In the genomic region with DNA sequence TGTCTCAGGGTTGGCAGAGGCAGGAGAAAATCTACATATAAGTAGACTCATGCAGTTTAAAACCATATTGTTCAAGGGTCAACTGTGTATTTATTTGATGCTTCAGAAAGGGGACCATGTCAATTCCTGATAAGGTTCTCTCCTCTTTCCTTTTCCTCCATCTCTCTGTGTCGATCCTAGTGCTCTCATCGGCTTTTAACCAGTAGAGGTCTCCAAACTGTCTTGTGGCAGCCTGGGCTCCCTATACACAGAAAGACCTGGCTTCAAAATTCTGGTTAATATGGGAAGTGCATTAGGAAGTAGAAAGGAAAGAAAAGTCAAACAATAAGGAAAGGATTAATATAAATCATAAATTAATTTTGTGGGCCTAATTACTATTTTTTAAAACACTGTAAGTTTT, we compare ENCODE assay signal across 8 cellular contexts.
DNase-seq lines count a peak whose midpoint lies in the region; ATAC-seq and TF ChIP-seq lines count a peak whose summit lies in the region.

No MANE protein-coding gene starts in this region.

- H3K9me3 ChIP-seq in adrenal gland (replicated peaks in 1 of 3) (no peaks in the 10 kb centered on the region), right lobe of liver (no peaks in the 10 kb centered on the region)
- no peaks in the 10 kb centered on the region for H3K9me3 ChIP-seq in CD4-positive, alpha-beta T cell (ENCODE audit: control insufficient read depth, low read length)

- H3K36me3 Mint-ChIP-seq in CD4-positive, alpha-beta T cell (ENCODE audit: low read depth) = no peaks in the 10 kb centered on the region

- DNase-seq in DMS53 (lab: John Stamatoyannopoulos, UW) (peak; percentile 61), adrenal gland (no peak), right lobe of liver (no peak), KG1 (lab: John Stamatoyannopoulos, UW) (no peak)
- DNase-seq in activated CD4-positive, CD25-positive, alpha-beta regulatory T cell (lab: John Stamatoyannopoulos, UW) = no peak
- DNase-seq in CD4-positive, alpha-beta T cell = no peak

- H3K27me3 Mint-ChIP-seq in CD4-positive, alpha-beta T cell = no peaks in the 10 kb centered on the region

- no peaks in the 10 kb centered on the region for H3K4me1 Mint-ChIP-seq in CD4-positive, alpha-beta T cell (ENCODE audit: low read depth)

- H3K79me2 ChIP-seq in KMS-11 (ENCODE audit: insufficient read depth, low read depth) = no peaks in the 10 kb centered on the region

- 0 out of 2 replicates have a peak, but pooled peaks have one; percentile 41 for TF ChIP-seq CTCF in KMS-11 (conservative IDR thresholded peaks at IDR 0.05; ENCODE audit: low read depth, low read length)
- TF ChIP-seq CTCF in adrenal gland (IDR thresholded peaks at IDR 0.05) = peak in 4 of 6 experiments; percentile 22 to 38 (median 29)
- TF ChIP-seq CTCF in right lobe of liver (IDR thresholded peaks at IDR 0.05) = peak; percentile 57 to 77 (median 68)
- no peak for TF ChIP-seq CTCF in CD4-positive, alpha-beta T cell (IDR thresholded peaks at IDR 0.05)

- no peak for TF ChIP-seq POLR2A in adrenal gland (IDR thresholded peaks at IDR 0.05)
- no peak for TF ChIP-seq POLR2A in right lobe of liver (IDR thresholded peaks at IDR 0.05)

- H3K4me3 ChIP-seq in KMS-11 (IDR thresholded peaks at IDR 0.05; ENCODE audit: insufficient read depth, low read depth, low read length) (no peak overlapping the region), adrenal gland (no peak overlapping the region), right lobe of liver (no peak overlapping the region)

- 15 to 24% (median 19%) methylated on average over 2 of the region's 2 CpGs for WGBS in adrenal gland, 4 donors
- 3% methylated on average over 2 of the region's 2 CpGs for WGBS in right lobe of liver (ENCODE audit: insufficient coverage, low coverage, low lambda C conversion rate, missing lambda C conversion rate)

- intact Hi-C loops in adrenal gland (cut with DNase I) (no loop called here), right lobe of liver (cut with DNase I) (loop anchor here in 1 of 2 donors (5.0 kb wide), 1 partner anchor 196 kb away; no protein-coding TSS in a partner anchor)
- intact Hi-C loops in CD4-positive, alpha-beta T cell (cut with DNase I, micrococcal nuclease) = no loop called here

- peak; percentile 90 to 95 (median 94) for ATAC-seq in right lobe of liver
- no peak for ATAC-seq in CD4-positive, alpha-beta T cell (ENCODE audit: poor library complexity)
- ATAC-seq in HG03175 (IDR thresholded peaks at IDR 0.05; ENCODE audit: unreplicated experiment) = no peak

- no peak overlapping the region for H3K4me3 Mint-ChIP-seq in CD4-positive, alpha-beta T cell

- no peaks in the 10 kb centered on the region for H4K20me1 ChIP-seq in KMS-11 (ENCODE audit: insufficient read depth)

- H3K9ac ChIP-seq in KMS-11 = no peak overlapping the region

- no peaks in the 10 kb centered on the region for H3K9me3 Mint-ChIP-seq in CD4-positive, alpha-beta T cell

- POLR2A ChIA-PET in CD4-positive, alpha-beta T cell (lab: Charles Lee) = no interaction called here

- H3K27me3 ChIP-seq in KMS-11 (ENCODE audit: insufficient read depth, low read depth) = no peaks in the 10 kb centered on the region; the same call in 1 of the 2 replicates
- H3K27me3 ChIP-seq in adrenal gland = no peaks in the 10 kb centered on the region
- no peaks in the 10 kb centered on the region for H3K27me3 ChIP-seq in right lobe of liver
- no peaks in the 10 kb centered on the region for H3K27me3 ChIP-seq in CD4-positive, alpha-beta T cell (ENCODE audit: control insufficient read depth, insufficient read depth, low read length)

- no peak overlapping the region for H2AFZ ChIP-seq in KMS-11 (ENCODE audit: low read depth)

- H3K27ac Mint-ChIP-seq in CD4-positive, alpha-beta T cell = no peak overlapping the region

- CTCF ChIA-PET in CD4-positive, alpha-beta T cell (lab: Charles Lee) = no interaction called here

- H3K27ac ChIP-seq in KMS-11 = no peak overlapping the region
- no peak overlapping the region for H3K27ac ChIP-seq in adrenal gland
- H3K27ac ChIP-seq in right lobe of liver = no peak overlapping the region
- no peak overlapping the region for H3K27ac ChIP-seq in CD4-positive, alpha-beta T cell (ENCODE audit: low read depth, low read length)

- H3K4me2 ChIP-seq in KMS-11 = no peak overlapping the region

- peaks cover 18% of the 10 kb centered on the region for H3K4me1 ChIP-seq in KMS-11 (ENCODE audit: low read depth, poor library complexity, severe bottlenecking)
- no peaks in the 10 kb centered on the region for H3K4me1 ChIP-seq in adrenal gland (replicated peaks in 1 of 2)
- H3K4me1 ChIP-seq in right lobe of liver = no peaks in the 10 kb centered on the region

- H3K36me3 ChIP-seq in KMS-11 (ENCODE audit: insufficient read depth) (no peaks in the 10 kb centered on the region), adrenal gland (replicated peaks in 1 of 2) (no peaks in the 10 kb centered on the region), right lobe of liver (no peaks in the 10 kb centered on the region)

Comparison
In these comparisons a context has a peak if more than half of its experiments do, and no peak if none do; other contexts are left out.
1. ATAC-seq: peak in right lobe of liver (4 of 4); none in CD4-positive, alpha-beta T cell (single experiment) and HG03175 (single experiment).